ENCODE assay signal across 21 cellular contexts in genomic region chr20:34583524-34583923, GRCh38. TPM values are rescaled to one million over a fixed set of nuclear protein-coding genes. Genes with fewer than 3 reads are reported as not detected.
DNase-seq lines count a peak whose midpoint lies in the region; ATAC-seq and TF ChIP-seq lines count a peak whose summit lies in the region.
"Had no signal": no experiment of that assay in that cellular context is flagged by ENCODE, and none has a peak within 500 bp of the region (broad histone marks: within the 10 kb centered on the region; RNA-seq: fewer than 3 reads in every experiment).

No MANE protein-coding gene starts in this region.

- no peak for ATAC-seq in IMR-90 (ENCODE audit: low read depth)
- no peak for ATAC-seq in naive thymus-derived CD8-positive, alpha-beta T cell
- ATAC-seq: left lobe of liver, mucosa of descending colon had no signal

- no peak overlapping the region for H3K27ac ChIP-seq in IMR-90 (ENCODE audit: insufficient read depth, low read length)
- H3K27ac ChIP-seq in coronary artery = no peak overlapping the region
- H3K27ac ChIP-seq in mesodermal cell (ENCODE audit: low read depth, low read length, severe bottlenecking) = peak overlapping the region; percentile 16
- H3K27ac ChIP-seq in temporal lobe (ENCODE audit: low read depth, low read length) = peak overlapping the region; percentile 7
- H3K27ac ChIP-seq: adrenal gland, breast epithelium, neutrophil, PC-9, tibial artery had no signal

- no peak overlapping the region for H3K18ac ChIP-seq in IMR-90 (ENCODE audit: low read depth, low read length)

- H2AFZ ChIP-seq in IMR-90 (replicated peaks; ENCODE audit: low read length, poor library complexity) = no peak overlapping the region
- H2AFZ ChIP-seq: PC-9 had no signal

- H2BK15ac ChIP-seq in IMR-90 (ENCODE audit: low read depth, low read length) = no peak overlapping the region

- WGBS in IMR-90 (ENCODE audit: extremely low coverage in 2 of 2, insufficient read length in 1 of 2), 2 experiments = 94% methylated on average over 5 of the region's 6 CpGs; no CpG with 5 or more reads in 1 of the 2 experiments
- WGBS in mesodermal cell (ENCODE audit: insufficient coverage in 2 of 2), 2 experiments = 87 to 89% methylated on average over 4 to 6 of the region's 6 CpGs

- no peak overlapping the region for H3K4me3 Mint-ChIP-seq in naive thymus-derived CD8-positive, alpha-beta T cell
- H3K4me3 Mint-ChIP-seq: T-helper 1 cell treated with Interleukin-12 subunit alpha and Interleukin-12 subunit beta and Interleukin-4 antibody, amounts not matched to agents 30 μg/mL and 1 μg/mL, for 36 hours had no signal

- no peak overlapping the region for H2BK20ac ChIP-seq in IMR-90 (ENCODE audit: low read depth, low read length)

- no peak overlapping the region for H3K56ac ChIP-seq in IMR-90 (ENCODE audit: extremely low read depth, insufficient read depth, low read length)

- no peak for TF ChIP-seq RAD21 in IMR-90 (IDR thresholded peaks at IDR 0.05; ENCODE audit: low read length)

- DNase-seq in IMR-90 = no peak
- DNase-seq in coronary artery (ENCODE audit: low spot score) = peak; percentile 40
- DNase-seq in cerebellar nuclear complex (lab: John Stamatoyannopoulos, UW) = no peak
- DNase-seq in NCI-H146 (lab: John Stamatoyannopoulos, UW) = no peak
- DNase-seq in naive thymus-derived CD8-positive, alpha-beta T cell = no peak
- DNase-seq: activated gamma-delta T cell, DND-41, H7, Karpas-422, NCI-H1048, NCI-H2029, tibial artery had no signal

- H3K9me1 ChIP-seq in IMR-90 (ENCODE audit: insufficient read depth, low read length) = peaks cover 17% of the 10 kb centered on the region

- no TSS peak for BruUV-seq in IMR-90 (replicated peaks; lab: Mats Ljungman, UMichigan)

- H3K9me3 Mint-ChIP-seq in naive thymus-derived CD8-positive, alpha-beta T cell = no peaks in the 10 kb centered on the region
- H3K9me3 Mint-ChIP-seq: T-helper 1 cell treated with Interleukin-12 subunit alpha and Interleukin-12 subunit beta and Interleukin-4 antibody, amounts not matched to agents 30 μg/mL and 1 μg/mL, for 36 hours had no signal

- H3K4me3 ChIP-seq in IMR-90 (ENCODE audit: insufficient read depth, low read depth, low read length) (no peak overlapping the region), coronary artery (no peak overlapping the region), mesodermal cell (ENCODE audit: extremely low read depth, insufficient read depth, low read length, poor library complexity, severe bottlenecking) (no peak overlapping the region)
- H3K4me3 ChIP-seq: adrenal gland, breast epithelium, PC-9, tibial artery had no signal

- H4K5ac ChIP-seq in IMR-90 (ENCODE audit: low read depth, low read length) = no peak overlapping the region

- CTCF ChIA-PET in IMR-90 (lab: Yijun Ruan, JAX) = no interaction called here

- no peak overlapping the region for H3K4me2 ChIP-seq in IMR-90 (ENCODE audit: low read depth, low read length)
- H3K4me2 ChIP-seq: PC-9 had no signal

- no peak overlapping the region for H4K8ac ChIP-seq in IMR-90 (ENCODE audit: low read depth in 2 of 2, low read length in 2 of 2)

- H2AK5ac ChIP-seq in IMR-90 (ENCODE audit: low read depth, low read length) = 0 out of 2 replicates have a peak overlapping the region, but pooled peaks have one; percentile 11

- intact Hi-C loops in IMR-90 (cut with micrococcal nuclease) = no loop called here

- H3K9ac ChIP-seq in IMR-90 (ENCODE audit: low read depth, low read length) = no peak overlapping the region

- in situ Hi-C loops in IMR-90 (cut with MboI; ENCODE audit: low sequenced_read_pairs) = loop anchor here (10.0 kb wide), 1 partner anchor 181 kb away; no protein-coding TSS in a partner anchor

- no peak overlapping the region for H2BK120ac ChIP-seq in IMR-90 (ENCODE audit: low read depth, low read length)

- peaks cover 0 to 3% of the 10 kb centered on the region in 2 experiments; a peak in 2 of 4 replicates for H3K79me1 ChIP-seq in IMR-90 (ENCODE audit: low read depth in 1 of 2, low read length in 2 of 2)

- dilution Hi-C loops in IMR-90 (cut with HindIII; ENCODE audit: low sequenced_read_pairs, unreplicated experiment) = no loop called here

- peaks cover 4% of the 10 kb centered on the region for H3K36me3 ChIP-seq in IMR-90 (ENCODE audit: control insufficient read depth, insufficient read depth, low read length)
- H3K36me3 ChIP-seq in mesodermal cell (ENCODE audit: control insufficient read depth, insufficient read depth, low read length) = peaks cover 13% of the 10 kb centered on the region
- H3K36me3 ChIP-seq: breast epithelium had no signal

- H3K4me1 ChIP-seq in IMR-90 (ENCODE audit: control insufficient read depth, insufficient read depth, low read length) (peaks cover 17% of the 10 kb centered on the region), mesodermal cell (ENCODE audit: control insufficient read depth, insufficient read depth, low read length, poor library complexity, severe bottlenecking) (peaks cover 29% of the 10 kb centered on the region)
- H3K4me1 ChIP-seq: adrenal gland, breast epithelium had no signal

- H2BK5ac ChIP-seq in IMR-90 (ENCODE audit: low read depth, low read length, poor library complexity, severe bottlenecking) = no peak overlapping the region

- no peaks in the 10 kb centered on the region for H3K27me3 Mint-ChIP-seq in naive thymus-derived CD8-positive, alpha-beta T cell

- no peak overlapping the region for H4K91ac ChIP-seq in IMR-90 (ENCODE audit: insufficient read depth, low read depth, low read length)

- H3K27ac Mint-ChIP-seq in naive thymus-derived CD8-positive, alpha-beta T cell = peak overlapping the region in 1 of 10 donors; percentile 50

- H4K20me1 ChIP-seq in IMR-90 (ENCODE audit: insufficient read depth, low read length) = no peaks in the 10 kb centered on the region

- peaks cover 6 to 14% (median 7%) of the 10 kb centered on the region in 4 donors for H3K4me1 Mint-ChIP-seq in naive thymus-derived CD8-positive, alpha-beta T cell

- TF ChIP-seq POLR2A in IMR-90 (IDR thresholded peaks at IDR 0.05; ENCODE audit: low read depth, low read length) = no peak

- TF ChIP-seq CTCF in IMR-90 (conservative IDR thresholded peaks at IDR 0.05; ENCODE audit: low read depth, low read length) (no peak), coronary artery (IDR thresholded peaks at IDR 0.05) (no peak)

- no peaks in the 10 kb centered on the region for H3K27me3 ChIP-seq in IMR-90 (ENCODE audit: control insufficient read depth, insufficient read depth, low read length)
- H3K27me3 ChIP-seq: adrenal gland, breast epithelium, neutrophil, tibial artery had no signal

- POLR2A ChIA-PET in IMR-90 (lab: Charles Lee; ENCODE audit: unreplicated experiment) = no interaction called here
- POLR2A ChIA-PET in naive thymus-derived CD8-positive, alpha-beta T cell (lab: Charles Lee) = no interaction called here

- no peak overlapping the region for H3K23ac ChIP-seq in IMR-90 (ENCODE audit: low read depth, low read length)

- no peak overlapping the region for H3K14ac ChIP-seq in IMR-90 (replicated peaks; ENCODE audit: low read depth, low read length)

- peaks cover 0 to 82% (median 20%) of the 10 kb centered on the region in 3 donors for H3K36me3 Mint-ChIP-seq in naive thymus-derived CD8-positive, alpha-beta T cell

- H3K4ac ChIP-seq in IMR-90 (ENCODE audit: low read depth, low read length) = no peak overlapping the region

- H2AK9ac ChIP-seq in IMR-90 (replicated peaks; ENCODE audit: low read depth, low read length, poor library complexity) = no peak overlapping the region

- H3K9me3 ChIP-seq in IMR-90 (ENCODE audit: control insufficient read depth, insufficient read depth, low read length) (no peaks in the 10 kb centered on the region), mesodermal cell (ENCODE audit: control insufficient read depth, low read length) (no peaks in the 10 kb centered on the region)
- H3K9me3 ChIP-seq: adrenal gland, breast epithelium, mucosa of descending colon, neutrophil, tibial artery had no signal

TF ChIP-seq in IMR-90, 13 proteins besides CTCF, POLR2A, EP300 and RAD21:
- TF ChIP-seq RFX5 (IDR thresholded peaks at IDR 0.05; ENCODE audit: low read depth, low read length) = no peak

RNA-seq across cellular contexts. Expression of gene MAP1LC3A, which starts 25.0 kb away (rescaled TPM):
- total RNA-seq in IMR-90 (2012; rRNA removed) = 10.0 and 12.5 TPM in 2 replicates
- 39.7 and 50.7 TPM in 2 replicates for polyA plus RNA-seq in IMR-90 (2012; rRNA removed)
- 42.3 and 104 TPM in 2 replicates for polyA plus RNA-seq in IMR-90 (2012; cell fraction: cytosol; rRNA removed)
- polyA plus RNA-seq in IMR-90 (2012; cell fraction: nucleus; rRNA removed; ENCODE audit: low replicate concordance) = 149 and 281 TPM in 2 replicates
- 51.3 TPM for polyA plus RNA-seq in mesodermal cell (2013, experiment 1 of 2)
- 41.9 TPM for polyA plus RNA-seq in mesodermal cell (2013, experiment 2 of 2)
- total RNA-seq in temporal lobe = 49.2 TPM
- total RNA-seq in naive thymus-derived CD8-positive, alpha-beta T cell = 1 to 10 TPM in 1 of 2 experiments, under 1 TPM in 1; 0.99 to 2.4 TPM
- polyA plus RNA-seq in naive thymus-derived CD8-positive, alpha-beta T cell = 1 to 10 TPM in 2 of 3 donors, under 1 TPM in 1; 0.94 to 2.1 (median 1.6) TPM
- total RNA-seq: PC-9 had no signal

Comparison
In these comparisons a context has a peak if more than half of its experiments do, and no peak if none do; other contexts are left out.
1. H3K27ac ChIP-seq: peak in mesodermal cell (single experiment) and temporal lobe (single experiment); none in IMR-90 (single experiment) and coronary artery (0 of 2).